ENCODE assay signal across 7 cellular contexts in genomic region chr9:95515272-95516113, GRCh38. TPM values are rescaled to one million over a fixed set of nuclear protein-coding genes. Genes with fewer than 3 reads are reported as not detected.
A peak's percentile ranks its signal among the peaks of the same experiment; 100 is the strongest.
DNase-seq lines count a peak whose midpoint lies in the region; ATAC-seq and TF ChIP-seq lines count a peak whose summit lies in the region.

No MANE protein-coding gene starts in this region.

- H3K36me3 ChIP-seq in left lung (no peaks in the 10 kb centered on the region), stomach smooth muscle (ENCODE audit: control insufficient read depth in 2 of 2, insufficient read depth in 2 of 2, low read length in 2 of 2) (no peaks in the 10 kb centered on the region)

- H3K9me3 ChIP-seq in left lung (no peaks in the 10 kb centered on the region), stomach smooth muscle (ENCODE audit: control insufficient read depth in 2 of 2, low read length in 2 of 2) (no peaks in the 10 kb centered on the region)

- no peak for ATAC-seq in left lung
- ATAC-seq in GM18511 (IDR thresholded peaks at IDR 0.05; ENCODE audit: unreplicated experiment), result no peak

- H3K27ac ChIP-seq in left lung, result no peak overlapping the region
- H3K27ac ChIP-seq in stomach smooth muscle (ENCODE audit: low read length), result no peak overlapping the region

- peak overlapping the region in 1 of 2 donors; percentile 36 for H3K9ac ChIP-seq in stomach smooth muscle (ENCODE audit: low read length in 2 of 2)

- no peak for TF ChIP-seq CTCF in GM13977 (IDR thresholded peaks at IDR 0.05; ENCODE audit: extremely low read depth, insufficient read depth, missing control alignments)
- no peak for TF ChIP-seq CTCF in left lung (IDR thresholded peaks at IDR 0.05)

- H3K27me3 ChIP-seq in left lung (peaks cover 7 to 92% of the 10 kb centered on the region in 2 donors), stomach smooth muscle (ENCODE audit: control insufficient read depth in 1 of 2, insufficient read depth in 2 of 2, low read length in 2 of 2) (peaks cover 0 to 10% of the 10 kb centered on the region in 2 donors)

- intact Hi-C loops in left lung (cut with DNase I), result no loop called here

- in situ Hi-C loops in GM13977 (cut with MboI; ENCODE audit: low pct_unique_long_range_greater_than_20kb, low sequenced_read_pairs, unreplicated experiment), result no loop called here

- H3K4me3 ChIP-seq in left lung (peak overlapping the region; percentile 31 to 45), stomach smooth muscle (ENCODE audit: low read length in 2 of 2) (peak overlapping the region; percentile 56 to 82)

- peak; percentile 45 for DNase-seq in GM13977 (ENCODE audit: low spot score)
- peak; percentile 49 for DNase-seq in NCI-H748 treated with DMSO at 0.1 percent for 48 hours (lab: John Stamatoyannopoulos, UW)
- DNase-seq in astrocyte of the hippocampus (ENCODE audit: low read depth, low spot score), result peak; percentile 46
- no peak for DNase-seq in left lung
- no peak for DNase-seq in NK-92 (lab: John Stamatoyannopoulos, UW; ENCODE audit: unreplicated experiment)

- H3K4me1 ChIP-seq in left lung, result peaks cover 6 to 39% of the 10 kb centered on the region in 2 donors
- H3K4me1 ChIP-seq in stomach smooth muscle (ENCODE audit: control insufficient read depth, insufficient read depth, low read length), result peaks cover 24% of the 10 kb centered on the region

RNA-seq across cellular contexts. Expression of gene PTCH1, which starts 1.3 kb away (rescaled TPM):
- total RNA-seq in left lung, result 10 to 100 TPM; 19.7 to 29.9 TPM

Comparison
In these comparisons a context has a peak if more than half of its experiments do, and no peak if none do; other contexts are left out.
1. DNase-seq: peak in GM13977 (single experiment), NCI-H748 treated with DMSO at 0.1 percent for 48 hours (single experiment) and astrocyte of the hippocampus (single experiment); none in left lung (0 of 2) and NK-92 (single experiment).